In genomic region chr5:16276859-16277258, GRCh38 we compare ENCODE assay signal across 1 cellular context.
A peak's percentile ranks its signal among the peaks of the same experiment; 100 is the strongest.
DNase-seq lines count a peak whose midpoint lies in the region; FAIRE-seq and TF ChIP-seq lines count a peak whose summit lies in the region.
"Not testable (repeated sequence)": the region's sequence is repeated elsewhere in the genome, so short reads cannot be mapped to it uniquely, and the experiment has no call there.

No MANE protein-coding gene starts in this region.

- not testable (repeated sequence) for H3K4me1 ChIP-seq in kidney (ENCODE audit: control insufficient read depth in 1 of 2, insufficient read depth in 1 of 2, low read depth in 1 of 2, low read length in 2 of 2)

- FAIRE-seq in kidney (lab: Jason Lieb, UNC): not testable (repeated sequence)

- not testable (repeated sequence) for H3K27ac ChIP-seq in kidney (ENCODE audit: low read depth in 2 of 2, low read length in 2 of 2)

- not testable (repeated sequence) for TF ChIP-seq CTCF in kidney (IDR thresholded peaks at IDR 0.05; ENCODE audit: borderline replicate concordance, extremely low read depth, insufficient read depth)

- intact Hi-C loops in kidney (cut with DNase I): not testable (repeated sequence)

- not testable (repeated sequence) for H3K36me3 ChIP-seq in kidney (ENCODE audit: control insufficient read depth in 1 of 2, insufficient read depth in 2 of 2, low read length in 2 of 2)

- DNase-seq in kidney: peak; percentile 52

- not testable (repeated sequence) for H3K9ac ChIP-seq in kidney (ENCODE audit: low read length in 2 of 2)

- H3K4me3 ChIP-seq in kidney (ENCODE audit: low read length in 2 of 2): not testable (repeated sequence)

- H3K9me3 ChIP-seq in kidney (ENCODE audit: control insufficient read depth in 1 of 2, low read length in 2 of 2): not testable (repeated sequence)
